ENCODE assay signal across 9 cellular contexts in the genomic region with DNA sequence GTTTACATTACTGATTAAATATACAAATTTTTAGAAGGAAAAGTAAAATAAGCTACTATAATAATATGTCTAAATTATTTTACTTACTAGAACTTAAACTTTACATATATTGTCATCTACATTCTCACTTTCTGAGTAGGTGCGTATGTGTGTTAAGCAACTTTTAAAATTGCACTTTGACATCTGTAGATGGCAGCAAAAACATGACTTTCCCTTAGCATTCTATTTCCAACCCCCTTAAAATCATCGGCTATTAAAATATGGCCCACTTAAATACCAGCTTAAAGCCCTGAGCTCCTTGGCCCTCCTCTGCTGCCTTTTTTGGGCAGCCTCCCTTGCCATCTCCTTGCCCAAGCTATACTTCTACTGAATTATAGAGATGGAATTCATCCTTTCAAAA.
A peak's percentile ranks its signal among the peaks of the same experiment; 100 is the strongest.
DNase-seq lines count a peak whose midpoint lies in the region; ATAC-seq, FAIRE-seq and TF ChIP-seq lines count a peak whose summit lies in the region.
"Had no signal": no experiment of that assay in that cellular context is flagged by ENCODE, and none has a peak within 500 bp of the region (broad histone marks: within the 10 kb centered on the region; RNA-seq: fewer than 3 reads in every experiment).

No MANE protein-coding gene starts in this region.

- H3F3A ChIP-seq in DOHH2 (ENCODE audit: control insufficient read depth, insufficient read depth) = no peaks in the 10 kb centered on the region

- no peak for DNase-seq in lung (ENCODE audit: low spot score)
- DNase-seq in stimulated activated CD4-positive, alpha-beta T cell treated with anti-CD3 and anti-CD28 coated beads, Interleukin-15, amount 100 ng/mL, for 24 hours = no peak
- DNase-seq in KG1 (lab: John Stamatoyannopoulos, UW) = no peak
- DNase-seq in NCI-H774 (lab: John Stamatoyannopoulos, UW) = no peak
- DNase-seq: left cardiac atrium had no signal

- no peak overlapping the region for H3K27ac ChIP-seq in DOHH2 (ENCODE audit: low read depth, low read length)
- no peak overlapping the region for H3K27ac ChIP-seq in lung (ENCODE audit: low read depth in 1 of 2, low read length in 1 of 2)

- H3K79me2 ChIP-seq in DOHH2 (ENCODE audit: control insufficient read depth, low read length) = no peaks in the 10 kb centered on the region

- H3K4me3 ChIP-seq in DOHH2 (ENCODE audit: low read length) = no peak overlapping the region
- no peak overlapping the region for H3K4me3 ChIP-seq in lung

- peak; percentile 63 for TF ChIP-seq CTCF in DOHH2 (IDR thresholded peaks at IDR 0.05; ENCODE audit: low read depth, low read length, poor library complexity, severe bottlenecking)
- peak; percentile 7 for TF ChIP-seq CTCF in lung (IDR thresholded peaks at IDR 0.05; ENCODE audit: control extremely low read depth, extremely low read depth)

- ATAC-seq in HG02973 (IDR thresholded peaks at IDR 0.05; ENCODE audit: unreplicated experiment) = peak; percentile 47
- ATAC-seq in lung (ENCODE audit: insufficient read depth, low FRiP score) = no peak
- no peak for ATAC-seq in GM21619 (IDR thresholded peaks at IDR 0.05; ENCODE audit: unreplicated experiment)

- H3K4me2 ChIP-seq in DOHH2 (ENCODE audit: low read length) = no peak overlapping the region

- no peaks in the 10 kb centered on the region for H3K9me2 ChIP-seq in DOHH2 (replicated peaks; ENCODE audit: control insufficient read depth, low read length)

- H3K36me3 ChIP-seq in DOHH2 (ENCODE audit: control insufficient read depth, low read length) = no peaks in the 10 kb centered on the region
- H3K36me3 ChIP-seq in lung (ENCODE audit: control insufficient read depth in 2 of 2, insufficient read depth in 2 of 2, low read length in 2 of 2) = no peaks in the 10 kb centered on the region

- peak; percentile 56 for FAIRE-seq in TTC549 (lab: Jason Lieb, UNC)

- H4K20me1 ChIP-seq in DOHH2 (ENCODE audit: control insufficient read depth, insufficient read depth, low read depth, low read length) = no peaks in the 10 kb centered on the region

- H3K4me1 ChIP-seq in DOHH2 (ENCODE audit: control insufficient read depth, low read length) (no peaks in the 10 kb centered on the region), lung (ENCODE audit: control insufficient read depth in 2 of 2, insufficient read depth in 2 of 2, low read length in 2 of 2) (no peaks in the 10 kb centered on the region)

- 15 to 27% methylated on average over 2 of the region's 2 CpGs for WGBS in lung, 2 donors

- H3K27me3 ChIP-seq in DOHH2 (ENCODE audit: control insufficient read depth, low read length) (peaks cover 28% of the 10 kb centered on the region), lung (ENCODE audit: control insufficient read depth, insufficient read depth) (no peaks in the 10 kb centered on the region)

- no peaks in the 10 kb centered on the region for H3K9me3 ChIP-seq in DOHH2 (ENCODE audit: control insufficient read depth, insufficient read depth, low read length)
- H3K9me3 ChIP-seq in lung (ENCODE audit: control insufficient read depth in 2 of 2, insufficient read depth in 1 of 2, low read length in 1 of 2) = no peaks in the 10 kb centered on the region
